8 cellular contexts compared by ENCODE assay signal in genomic region chr3:161069441-161070251, GRCh38. TPM values are rescaled to one million over a fixed set of nuclear protein-coding genes. Genes with fewer than 3 reads are reported as not detected.
DNase-seq lines count a peak whose midpoint lies in the region; ATAC-seq and TF ChIP-seq lines count a peak whose summit lies in the region.

No MANE protein-coding gene starts in this region.

- no peak overlapping the region for H3K4me3 Mint-ChIP-seq in stimulated activated effector memory CD8-positive, alpha-beta T cell treated with anti-CD3 and anti-CD28 coated beads, Interleukin-12 subunit alpha, Interleukin-12 subunit beta, amount 100 ng/mL, for 72 hours

- no peak overlapping the region for H3K27ac Mint-ChIP-seq in stimulated activated effector memory CD8-positive, alpha-beta T cell treated with anti-CD3 and anti-CD28 coated beads, Interleukin-12 subunit alpha, Interleukin-12 subunit beta, amount 100 ng/mL, for 72 hours

- no peaks in the 10 kb centered on the region for H3K4me1 Mint-ChIP-seq in stimulated activated effector memory CD8-positive, alpha-beta T cell treated with anti-CD3 and anti-CD28 coated beads, Interleukin-12 subunit alpha, Interleukin-12 subunit beta, amount 100 ng/mL, for 72 hours

- H3K79me2 ChIP-seq in fibroblast of lung (ENCODE audit: control insufficient read depth, insufficient read depth, low read length) = no peaks in the 10 kb centered on the region

- no peaks in the 10 kb centered on the region for H3K27me3 ChIP-seq in fibroblast of lung (ENCODE audit: control insufficient read depth, insufficient read depth, low read length)
- H3K27me3 ChIP-seq in HAP-1 (ENCODE audit: low read depth) = no peaks in the 10 kb centered on the region

- H3K9me3 ChIP-seq in fibroblast of lung (ENCODE audit: control insufficient read depth, insufficient read depth, low read depth, low read length) = no peaks in the 10 kb centered on the region
- H3K9me3 ChIP-seq in HAP-1 = no peaks in the 10 kb centered on the region

- no peak overlapping the region for H2AFZ ChIP-seq in fibroblast of lung (ENCODE audit: low read length)

- H3K36me3 ChIP-seq in fibroblast of lung (ENCODE audit: control insufficient read depth, insufficient read depth, low read length) = no peaks in the 10 kb centered on the region
- no peaks in the 10 kb centered on the region for H3K36me3 ChIP-seq in HAP-1 (replicated peaks)

- no peak for TF ChIP-seq CTCF in fibroblast of lung (conservative IDR thresholded peaks at IDR 0.05 in 1 of 2, IDR thresholded peaks at IDR 0.05 in 1 of 2; ENCODE audit: low read depth in 1 of 2, low read length in 2 of 2)

- ATAC-seq in GM19452 (IDR thresholded peaks at IDR 0.05; ENCODE audit: unreplicated experiment) (peak; percentile 97), HG03378 (IDR thresholded peaks at IDR 0.05; ENCODE audit: unreplicated experiment) (peak; percentile 99)
- peak; percentile 57 for ATAC-seq in stimulated activated effector memory CD8-positive, alpha-beta T cell treated with anti-CD3 and anti-CD28 coated beads, Interleukin-12 subunit alpha, Interleukin-12 subunit beta, amount 100 ng/mL, for 72 hours

- H3K9ac ChIP-seq in fibroblast of lung (ENCODE audit: insufficient read depth, low read length) = no peak overlapping the region

- H3K27ac ChIP-seq in fibroblast of lung (ENCODE audit: insufficient read depth, low read length) = no peak overlapping the region

- H4K20me1 ChIP-seq in fibroblast of lung (ENCODE audit: control insufficient read depth, extremely low read depth, insufficient read depth, low read length) = no peaks in the 10 kb centered on the region

- DNase-seq in Daoy (ENCODE audit: low read depth) (peak; percentile 89), RPMI8226 (peak; percentile 33), fibroblast of lung (ENCODE audit: low read depth in 2 of 2) (peak; percentile 84 to 88), HAP-1 (ENCODE audit: low spot score in 2 of 2) (no peak), posterior vena cava (ENCODE audit: low spot score) (no peak)
- no peak for DNase-seq in stimulated activated effector memory CD8-positive, alpha-beta T cell treated with anti-CD3 and anti-CD28 coated beads, Interleukin-12 subunit alpha, Interleukin-12 subunit beta, amount 100 ng/mL, for 72 hours (ENCODE audit: low spot score in 2 of 2)

- H3K4me2 ChIP-seq in fibroblast of lung (ENCODE audit: extremely low read depth, insufficient read depth, low read length) = no peak overlapping the region

- in situ Hi-C loops in HAP-1 (cut with MboI; ENCODE audit: low sequenced_read_pairs) = no loop called here

- H3K36me3 Mint-ChIP-seq in stimulated activated effector memory CD8-positive, alpha-beta T cell treated with anti-CD3 and anti-CD28 coated beads, Interleukin-12 subunit alpha, Interleukin-12 subunit beta, amount 100 ng/mL, for 72 hours = no peaks in the 10 kb centered on the region

- H3K9me3 Mint-ChIP-seq in stimulated activated effector memory CD8-positive, alpha-beta T cell treated with anti-CD3 and anti-CD28 coated beads, Interleukin-12 subunit alpha, Interleukin-12 subunit beta, amount 100 ng/mL, for 72 hours = no peaks in the 10 kb centered on the region

- intact Hi-C loops in posterior vena cava (cut with DNase I) = loop anchor here in 1 of 2 donors (10.0 kb wide), 1 partner anchor 995 kb away; no protein-coding TSS in a partner anchor

- H3K4me1 ChIP-seq in fibroblast of lung (ENCODE audit: control insufficient read depth, extremely low read depth, insufficient read depth, low read length) (no peaks in the 10 kb centered on the region), HAP-1 (no peaks in the 10 kb centered on the region)

- H3K4me3 ChIP-seq in fibroblast of lung (replicated peaks in 1 of 4; ENCODE audit: control extremely low read depth in 1 of 4, insufficient read depth in 1 of 4, low read depth in 3 of 4, low read length in 4 of 4) (no peak overlapping the region), HAP-1 (no peak overlapping the region)

RNA-seq across cellular contexts. Expression of gene B3GALNT1, which starts 35.5 kb away (rescaled TPM):
- total RNA-seq in Daoy (2014; rRNA removed; shearing (Covaris generic)) = 23.1 and 28.4 TPM in 2 replicates
- total RNA-seq in fibroblast of lung (13.1 and 15.9 TPM in 2 replicates), posterior vena cava (10 to 100 TPM; 12.7 to 14.7 TPM)
- polyA plus RNA-seq in fibroblast of lung = 13.0 and 17.9 TPM in 2 replicates
- 11.1 and 13.0 TPM in 2 replicates for polyA plus RNA-seq in fibroblast of lung (2012)
- polyA minus RNA-seq in fibroblast of lung (ENCODE audit: low replicate concordance) = 43.2 and 56.8 TPM in 2 replicates

Comparison
In these comparisons a context has a peak if more than half of its experiments do, and no peak if none do; other contexts are left out.
1. DNase-seq: peak in Daoy (single experiment), RPMI8226 (single experiment) and fibroblast of lung (2 of 2); none in stimulated activated effector memory CD8-positive, alpha-beta T cell treated with anti-CD3 and anti-CD28 coated beads, Interleukin-12 subunit alpha, Interleukin-12 subunit beta, amount 100 ng/mL, for 72 hours (0 of 2), HAP-1 (0 of 2) and posterior vena cava (single experiment).
2. Peak in every context shown above with its lines, with median percentiles within 50 percentile points of each other: ATAC-seq.